1 cellular context compared by ENCODE assay signal in the genomic region with DNA sequence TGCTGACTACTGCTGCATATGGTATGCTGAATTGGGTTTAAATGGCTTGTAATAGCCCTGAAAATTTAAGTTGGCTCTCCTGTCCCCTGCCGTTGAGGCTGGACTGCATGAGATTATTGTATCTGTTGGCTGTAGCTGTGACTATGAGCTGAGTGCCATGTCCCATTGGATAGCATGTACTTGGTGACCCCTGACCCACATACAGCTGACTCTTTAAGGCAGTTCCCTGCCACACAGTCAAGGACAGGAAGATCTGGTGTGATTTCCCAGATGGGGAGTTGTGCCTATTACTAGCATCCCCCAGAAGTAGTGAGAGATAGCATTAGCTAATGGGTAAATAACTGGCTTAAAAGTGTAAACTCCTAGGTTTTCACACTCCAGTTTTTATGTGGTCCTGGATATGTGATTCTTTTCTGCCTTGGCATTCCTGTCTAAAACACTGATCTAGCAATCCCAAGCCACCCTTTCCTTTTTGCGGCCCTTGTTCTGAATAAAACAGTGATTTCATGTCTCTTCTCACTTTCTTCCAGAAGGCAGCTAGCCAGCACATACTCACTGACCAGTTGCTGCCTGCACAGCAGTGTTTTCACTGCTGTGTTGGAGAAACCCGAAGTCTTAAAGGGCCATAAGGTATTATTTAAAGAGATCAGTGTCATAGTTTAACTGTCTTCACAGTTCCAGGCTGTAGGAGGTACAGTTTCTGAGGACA.
TF ChIP-seq lines count a peak whose summit lies in the region.

No MANE protein-coding gene starts in this region.

TF ChIP-seq in HepG2, 621 proteins besides CTCF, POLR2A, EP300 and RAD21:
- TF ChIP-seq RBM22 (optimal IDR thresholded peaks at IDR 0.05; ENCODE audit: low read length) (peak; percentile 28), ZFP36 (IDR thresholded peaks at IDR 0.05; ENCODE audit: borderline replicate concordance, low read depth, low read length, partially characterized antibody) (no peak)
